12 cellular contexts compared by ENCODE assay signal in the genomic region with DNA sequence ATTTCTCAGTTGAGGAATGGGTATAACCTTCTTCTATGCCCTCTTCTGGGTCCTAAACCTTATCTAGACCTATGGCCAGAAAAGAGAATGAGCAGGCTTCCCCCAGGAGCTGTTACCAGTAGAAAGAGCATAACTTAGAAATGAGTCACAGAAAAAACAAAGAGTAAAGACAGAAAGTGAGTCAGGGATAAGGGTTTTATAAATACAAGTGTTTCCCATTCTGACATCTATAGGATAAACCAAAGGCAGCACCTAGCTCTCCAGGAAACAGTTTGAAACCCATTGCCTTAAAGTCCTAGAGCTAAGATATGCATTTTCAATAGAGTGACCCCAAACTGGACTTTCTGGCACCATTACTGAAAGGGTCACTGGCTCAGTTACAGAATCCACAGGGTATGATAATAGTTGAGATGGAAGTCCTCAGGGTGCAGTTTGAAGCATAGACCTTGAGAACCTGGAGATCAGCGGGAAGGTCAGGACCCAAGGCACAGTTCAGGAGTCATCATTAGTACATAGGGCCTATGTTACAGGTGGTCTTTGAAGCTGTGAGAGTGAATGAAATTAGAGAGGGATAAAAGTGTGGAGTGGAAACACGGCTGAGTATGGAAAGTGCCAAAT. TPM values are rescaled to one million over a fixed set of nuclear protein-coding genes. Genes with fewer than 3 reads are reported as not detected.
A peak's percentile ranks its signal among the peaks of the same experiment; 100 is the strongest.
DNase-seq lines count a peak whose midpoint lies in the region; FAIRE-seq and TF ChIP-seq lines count a peak whose summit lies in the region.
"Had no signal": no experiment of that assay in that cellular context is flagged by ENCODE, and none has a peak within 500 bp of the region (broad histone marks: within the 10 kb centered on the region; RNA-seq: fewer than 3 reads in every experiment).

No MANE protein-coding gene starts in this region.

- H3K27me3 ChIP-seq in astrocyte (ENCODE audit: insufficient read depth, low read length) = no peaks in the 10 kb centered on the region
- H3K27me3 ChIP-seq: tibial artery had no signal

- peak overlapping the region; percentile 56 for H3K4me2 ChIP-seq in astrocyte (ENCODE audit: low read length)

- peaks cover 4% of the 10 kb centered on the region for H4K20me1 ChIP-seq in astrocyte (ENCODE audit: insufficient read depth, low read length)

- H3K27me3 Mint-ChIP-seq in HFFc6 (ENCODE audit: insufficient read depth) (peaks cover 3% of the 10 kb centered on the region), astrocyte (ENCODE audit: low read depth, unreplicated experiment) (no peaks in the 10 kb centered on the region)

- no peak overlapping the region for H3K27ac Mint-ChIP-seq in HFFc6
- H3K27ac Mint-ChIP-seq in astrocyte (ENCODE audit: unreplicated experiment) = peak overlapping the region; percentile 63
- H3K27ac Mint-ChIP-seq: B cell; T-helper 2 cell treated with Interferon-gamma antibody and Interleukin-4, amounts not matched to agents 5 μg/mL and 100 μg/mL, for 36 hours had no signal

- no peaks in the 10 kb centered on the region for H3K9me3 ChIP-seq in astrocyte (ENCODE audit: insufficient read depth, low read depth, low read length)
- H3K9me3 ChIP-seq: tibial artery had no signal

- peak; percentile 92 for DNase-seq in A172 (ENCODE audit: low spot score)
- peak; percentile 70 for DNase-seq in HFFc6
- DNase-seq in astrocyte (ENCODE audit: low read depth) = peak; percentile 84
- DNase-seq in islet precursor cell = peak; percentile 66
- DNase-seq in HUDEP-2 (lab: John Stamatoyannopoulos, UW; ENCODE audit: unreplicated experiment in 76 of 76) = no peak
- DNase-seq in stimulated activated naive CD4-positive, alpha-beta T cell (lab: John Stamatoyannopoulos, UW) = no peak
- no peak for DNase-seq in pons (ENCODE audit: low spot score)
- no peak for DNase-seq in activated CD4-positive, alpha-beta T cell treated with anti-CD3 and anti-CD28 coated beads for 1 hour
- DNase-seq: NCI-H526 treated with DMSO at 0.1 percent for 48 hours, tibial artery had no signal

- H3K4me1 Mint-ChIP-seq in HFFc6 (ENCODE audit: low read depth) (peaks cover 64% of the 10 kb centered on the region), astrocyte (ENCODE audit: low read depth, unreplicated experiment) (peaks cover 58% of the 10 kb centered on the region)
- H3K4me1 Mint-ChIP-seq: B cell had no signal

- H3K36me3 Mint-ChIP-seq in HFFc6 (ENCODE audit: low read depth) (no peaks in the 10 kb centered on the region), astrocyte (ENCODE audit: low read depth, unreplicated experiment) (no peaks in the 10 kb centered on the region)

- no peak overlapping the region for H3K9ac ChIP-seq in astrocyte (ENCODE audit: low read length)

- H2AFZ ChIP-seq in astrocyte (ENCODE audit: low read depth, low read length) = no peak overlapping the region

- H3K9me3 Mint-ChIP-seq in HFFc6 (no peaks in the 10 kb centered on the region), astrocyte (ENCODE audit: unreplicated experiment) (no peaks in the 10 kb centered on the region)
- H3K9me3 Mint-ChIP-seq: T-helper 2 cell treated with Interferon-gamma antibody and Interleukin-4, amounts not matched to agents 5 μg/mL and 100 μg/mL, for 36 hours had no signal

- H3K27ac ChIP-seq in astrocyte (ENCODE audit: low read depth, low read length) = no peak overlapping the region
- H3K27ac ChIP-seq: tibial artery had no signal

- H3K79me2 ChIP-seq in astrocyte (ENCODE audit: insufficient read depth, low read length) = no peaks in the 10 kb centered on the region

- H3K4me3 Mint-ChIP-seq in HFFc6 = no peak overlapping the region
- peak overlapping the region; percentile 5 for H3K4me3 Mint-ChIP-seq in astrocyte (ENCODE audit: unreplicated experiment)
- H3K4me3 Mint-ChIP-seq: B cell; T-helper 2 cell treated with Interferon-gamma antibody and Interleukin-4, amounts not matched to agents 5 μg/mL and 100 μg/mL, for 36 hours had no signal

- H3K4me3 ChIP-seq in astrocyte (ENCODE audit: insufficient read depth, low read depth, low read length) = no peak overlapping the region
- H3K4me3 ChIP-seq: tibial artery had no signal

- peaks cover 46% of the 10 kb centered on the region for H3K4me1 ChIP-seq in astrocyte (ENCODE audit: insufficient read depth, low read length)

- TF ChIP-seq CTCF in HFFc6 (IDR thresholded peaks at IDR 0.05) = no peak
- TF ChIP-seq CTCF in astrocyte (IDR thresholded peaks at IDR 0.05; ENCODE audit: insufficient read depth, low read depth, low read length) = no peak

- no peak for FAIRE-seq in astrocyte (lab: Jason Lieb, UNC)

- H3K36me3 ChIP-seq in astrocyte (ENCODE audit: insufficient read depth, low read length) = no peaks in the 10 kb centered on the region
- H3K36me3 ChIP-seq: tibial artery had no signal

RNA-seq across cellular contexts. Expression of a gene that starts 42.7 kb away (rescaled TPM):
- 66.1 and 71.8 TPM in 2 replicates for total RNA-seq in A172 (2014; rRNA removed; shearing (Covaris generic))
- 1 to 10 TPM; 4.7 to 7.1 (median 5.4) TPM for total RNA-seq in HFFc6 (2021; fragmentation: NEBNext Ultra II Directional; extraction: Animal tissue kit (Norgen Biotek cat#: 25700))
- total RNA-seq in astrocyte = 16.0 and 20.3 TPM in 2 replicates
- total RNA-seq: B cell had no signal

Comparison
In these comparisons a context has a peak if more than half of its experiments do, and no peak if none do; other contexts are left out.
1. DNase-seq: peak in A172 (single experiment), HFFc6 (single experiment), astrocyte (single experiment) and islet precursor cell (single experiment); none in HUDEP-2 (0 of 76), stimulated activated naive CD4-positive, alpha-beta T cell (0 of 6), pons (single experiment) and activated CD4-positive, alpha-beta T cell treated with anti-CD3 and anti-CD28 coated beads for 1 hour (single experiment).